ENCODE assay signal across 8 cellular contexts in the genomic region with DNA sequence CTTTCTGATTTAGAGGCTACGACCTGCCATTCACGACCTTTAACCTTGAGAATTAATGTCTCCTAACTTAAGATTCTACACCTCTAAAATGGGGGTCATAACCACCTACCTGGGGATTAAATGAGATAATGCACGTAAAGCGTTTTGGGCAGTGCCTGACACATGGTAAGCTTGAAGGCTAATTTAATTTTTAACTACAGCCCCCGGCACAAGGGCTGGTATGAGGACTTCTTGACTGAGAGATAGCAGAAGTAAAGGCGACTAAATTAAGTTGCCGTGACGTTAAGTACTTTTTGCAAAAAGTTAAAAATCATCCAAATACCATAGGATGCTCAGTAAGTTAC. TPM values are rescaled to one million over a fixed set of nuclear protein-coding genes. Genes with fewer than 3 reads are reported as not detected.
DNase-seq lines count a peak whose midpoint lies in the region; ATAC-seq and TF ChIP-seq lines count a peak whose summit lies in the region.

No MANE protein-coding gene starts in this region.

- H3K9me2 ChIP-seq in OCI-LY1 (ENCODE audit: low read depth, low read length) = no peaks in the 10 kb centered on the region

- peaks cover 50% of the 10 kb centered on the region for H3K79me2 ChIP-seq in OCI-LY1 (ENCODE audit: insufficient read depth, low read length)

- H3K36me3 ChIP-seq in CD8-positive, alpha-beta T cell (ENCODE audit: insufficient read depth, low read length) = no peaks in the 10 kb centered on the region
- H3K36me3 ChIP-seq in OCI-LY1 (ENCODE audit: insufficient read depth, low read length) (no peaks in the 10 kb centered on the region), neutrophil (no peaks in the 10 kb centered on the region)

- H3K9ac ChIP-seq in OCI-LY1 (ENCODE audit: low read length) = peak overlapping the region; percentile 97

- H3K4me1 ChIP-seq in CD8-positive, alpha-beta T cell (ENCODE audit: insufficient read depth, low read length) = peaks cover 18% of the 10 kb centered on the region
- H3K4me1 ChIP-seq in OCI-LY1 (ENCODE audit: insufficient read depth, low read length, severe bottlenecking) (peaks cover 62% of the 10 kb centered on the region), neutrophil (ENCODE audit: control insufficient read depth in 1 of 2, insufficient read depth in 1 of 2, low read depth in 1 of 2, low read length in 1 of 2) (peaks cover 14 to 16% of the 10 kb centered on the region in 2 experiments)

- DNase-seq in CD8-positive, alpha-beta T cell = no peak
- DNase-seq in endothelial cell (ENCODE audit: low spot score) = no peak
- no peak for DNase-seq in superior temporal gyrus (ENCODE audit: extremely low spot score)
- DNase-seq in SHP77 treated with DMSO at 0.1 percent for 48 hours (lab: John Stamatoyannopoulos, UW) = no peak
- no peak for DNase-seq in NCI-H2171 treated with DMSO at 0.1 percent for 48 hours (lab: John Stamatoyannopoulos, UW)

- H3K9me3 ChIP-seq in CD8-positive, alpha-beta T cell (ENCODE audit: low read length) = no peaks in the 10 kb centered on the region
- H3K9me3 ChIP-seq in OCI-LY1 (ENCODE audit: low read length) (no peaks in the 10 kb centered on the region), neutrophil (no peaks in the 10 kb centered on the region)

- H3K9me3 Mint-ChIP-seq in CD8-positive, alpha-beta T cell = no peaks in the 10 kb centered on the region
- H3K9me3 Mint-ChIP-seq in endothelial cell (ENCODE audit: unreplicated experiment) = no peaks in the 10 kb centered on the region

- intact Hi-C loops in CD8-positive, alpha-beta T cell (cut with DNase I, micrococcal nuclease) = loop anchor here (1.0 to 10.0 kb wide), 7 partner anchors 163 to 845 kb away; a partner anchor contains a TSS

- CTCF ChIA-PET in CD8-positive, alpha-beta T cell (lab: Charles Lee) = no interaction called here

- H3F3A ChIP-seq in OCI-LY1 (ENCODE audit: insufficient read depth, low read length) = 0 out of 2 replicates have a peak, but pooled peaks cover 4% of the 10 kb centered on the region

- no peak for ATAC-seq in CD8-positive, alpha-beta T cell
- ATAC-seq in GM19023 (IDR thresholded peaks at IDR 0.05; ENCODE audit: unreplicated experiment) = no peak

- H3K27me3 Mint-ChIP-seq in CD8-positive, alpha-beta T cell (ENCODE audit: low read depth) = no peaks in the 10 kb centered on the region
- H3K27me3 Mint-ChIP-seq in endothelial cell (ENCODE audit: unreplicated experiment) = no peaks in the 10 kb centered on the region

- H3K4me3 Mint-ChIP-seq in CD8-positive, alpha-beta T cell = peak overlapping the region; percentile 97
- H3K4me3 Mint-ChIP-seq in endothelial cell (ENCODE audit: unreplicated experiment) = peak overlapping the region; percentile 100

- no peak for TF ChIP-seq CTCF in CD8-positive, alpha-beta T cell (IDR thresholded peaks at IDR 0.05)
- no peak for TF ChIP-seq CTCF in OCI-LY1 (IDR thresholded peaks at IDR 0.05; ENCODE audit: low read length)
- TF ChIP-seq CTCF in endothelial cell (IDR thresholded peaks at IDR 0.05; ENCODE audit: unreplicated experiment) = no peak
- no peak for TF ChIP-seq CTCF in neutrophil (IDR thresholded peaks at IDR 0.05)

- peak overlapping the region; percentile 61 for H3K27ac ChIP-seq in CD8-positive, alpha-beta T cell (ENCODE audit: low read depth, low read length)
- H3K27ac ChIP-seq in OCI-LY1 (ENCODE audit: low read depth, low read length, poor library complexity, severe bottlenecking) = peak overlapping the region; percentile 63
- peak overlapping the region; percentile 72 for H3K27ac ChIP-seq in neutrophil

- peaks cover 30% of the 10 kb centered on the region for H3K36me3 Mint-ChIP-seq in CD8-positive, alpha-beta T cell
- peaks cover 4% of the 10 kb centered on the region for H3K36me3 Mint-ChIP-seq in endothelial cell (ENCODE audit: low read depth, unreplicated experiment)

- H3K27me3 ChIP-seq in CD8-positive, alpha-beta T cell (ENCODE audit: insufficient read depth, low read length) = no peaks in the 10 kb centered on the region
- H3K27me3 ChIP-seq in OCI-LY1 (ENCODE audit: insufficient read depth, low read length) (no peaks in the 10 kb centered on the region), neutrophil (no peaks in the 10 kb centered on the region)

- no peak overlapping the region for H2AFZ ChIP-seq in OCI-LY1 (ENCODE audit: low read length)

- H3K4me3 ChIP-seq in CD8-positive, alpha-beta T cell (ENCODE audit: low read depth, low read length) = peak overlapping the region; percentile 77
- H3K4me3 ChIP-seq in OCI-LY1 (ENCODE audit: low read depth, low read length, poor library complexity, severe bottlenecking) (peak overlapping the region; percentile 92), neutrophil (ENCODE audit: low read depth in 1 of 2, low read length in 1 of 2) (peak overlapping the region; percentile 57 to 88)

- H3K4me1 Mint-ChIP-seq in CD8-positive, alpha-beta T cell (ENCODE audit: low read depth) = peaks cover 49% of the 10 kb centered on the region
- H3K4me1 Mint-ChIP-seq in endothelial cell (ENCODE audit: unreplicated experiment) = peaks cover 34% of the 10 kb centered on the region

- 0 out of 2 replicates have a peak, but pooled peaks cover 2% of the 10 kb centered on the region for H4K20me1 ChIP-seq in OCI-LY1 (ENCODE audit: insufficient read depth, low read length)

- peak overlapping the region; percentile 96 for H3K4me2 ChIP-seq in OCI-LY1 (ENCODE audit: low read length)

- POLR2A ChIA-PET in CD8-positive, alpha-beta T cell (lab: Charles Lee) = interaction anchor here (2.0 kb wide), 1 partner anchor 241 kb away, joined by 6 read pairs; a partner anchor contains a TSS

- H3K27ac Mint-ChIP-seq in CD8-positive, alpha-beta T cell = peak overlapping the region; percentile 98
- H3K27ac Mint-ChIP-seq in endothelial cell (ENCODE audit: unreplicated experiment) = peak overlapping the region; percentile 42

RNA-seq across cellular contexts. Expression of a gene that starts 0.5 kb away (rescaled TPM):
- 1 to 10 TPM; 6.7 to 7.0 TPM for total RNA-seq in CD8-positive, alpha-beta T cell
- total RNA-seq in endothelial cell (ENCODE audit: unreplicated experiment) = 30.8 TPM

RNA-seq across cellular contexts. Expression of a gene that starts 4.5 kb away (rescaled TPM):
- 10 to 100 TPM; 34.3 to 35.8 TPM for total RNA-seq in CD8-positive, alpha-beta T cell
- total RNA-seq in endothelial cell (ENCODE audit: unreplicated experiment) = 107 TPM
